ENCODE assay signal across 14 cellular contexts in genomic region chr10:92758594-92758993, GRCh38.
DNase-seq lines count a peak whose midpoint lies in the region; ATAC-seq and TF ChIP-seq lines count a peak whose summit lies in the region.
"Had no signal": no experiment of that assay in that cellular context is flagged by ENCODE, and none has a peak within 500 bp of the region (broad histone marks: within the 10 kb centered on the region; RNA-seq: fewer than 3 reads in every experiment).

No MANE protein-coding gene starts in this region.

- no peaks in the 10 kb centered on the region for H3K9me2 ChIP-seq in Loucy (replicated peaks; ENCODE audit: low read depth, low read length)

- no peak overlapping the region for H3K4me3 Mint-ChIP-seq in CD14-positive monocyte
- H3K4me3 Mint-ChIP-seq: CD4-positive, CD25-positive, alpha-beta regulatory T cell had no signal

- H3K9ac ChIP-seq in Loucy (ENCODE audit: low read depth, low read length, poor library complexity, severe bottlenecking): peak overlapping the region; percentile 89

- TF ChIP-seq POLR2A in esophagus muscularis mucosa (IDR thresholded peaks at IDR 0.05; ENCODE audit: low read depth): no peak
- TF ChIP-seq POLR2A in spleen (IDR thresholded peaks at IDR 0.05): no peak

- no peak overlapping the region for H2AFZ ChIP-seq in Loucy (ENCODE audit: low read length)

- WGBS in esophagus muscularis mucosa: 90% methylated on average over 1 of the region's 1 CpG
- WGBS in spleen, 5 donors: 92 to 98% (median 95%) methylated on average over 1 of the region's 1 CpG

- H3K9me3 ChIP-seq in Loucy (ENCODE audit: insufficient read depth, low read depth, low read length) (no peaks in the 10 kb centered on the region), esophagus muscularis mucosa (no peaks in the 10 kb centered on the region), spleen (no peaks in the 10 kb centered on the region)
- H3K9me3 ChIP-seq: HAP-1 had no signal

- peaks cover 82% of the 10 kb centered on the region for H3K4me1 Mint-ChIP-seq in CD14-positive monocyte

- intact Hi-C loops in CD14-positive monocyte (cut with micrococcal nuclease): loop anchor here (5.0 to 10.0 kb wide), 2 partner anchors 64 to 89 kb away; partner anchors contain the start of gene EXOC6 (in 1 of the 2)
- intact Hi-C loops in esophagus muscularis mucosa (cut with DNase I): loop anchor here (5.0 kb wide), 1 partner anchor 66 kb away; no protein-coding TSS in a partner anchor
- intact Hi-C loops in spleen (cut with DNase I; ENCODE audit: low total_unique reads): no loop called here

- peaks cover 26% of the 10 kb centered on the region for H3F3A ChIP-seq in Loucy (ENCODE audit: low read depth)

- H3K79me2 ChIP-seq in Loucy (ENCODE audit: insufficient read depth, low read length): no peaks in the 10 kb centered on the region

- peak overlapping the region in 4 of 7 donors; percentile 24 to 98 (median 91) for H3K27ac Mint-ChIP-seq in CD14-positive monocyte
- H3K27ac Mint-ChIP-seq: CD4-positive, CD25-positive, alpha-beta regulatory T cell had no signal

- no peaks in the 10 kb centered on the region for H3K27me3 ChIP-seq in Loucy (ENCODE audit: insufficient read depth, low read length, poor library complexity, severe bottlenecking)
- H3K27me3 ChIP-seq in esophagus muscularis mucosa: no peaks in the 10 kb centered on the region
- no peaks in the 10 kb centered on the region for H3K27me3 ChIP-seq in spleen (replicated peaks in 1 of 7)
- H3K27me3 ChIP-seq in foreskin keratinocyte: peaks cover 4% of the 10 kb centered on the region

- H3K27me3 Mint-ChIP-seq in CD14-positive monocyte (ENCODE audit: low read depth in 3 of 3): peaks cover 0 to 3% (median 0%) of the 10 kb centered on the region in 3 donors

- peaks cover 0 to 4% of the 10 kb centered on the region in 2 donors for H3K36me3 Mint-ChIP-seq in CD14-positive monocyte
- H3K36me3 Mint-ChIP-seq: CD4-positive, CD25-positive, alpha-beta regulatory T cell had no signal

- peak overlapping the region; percentile 89 for H3K4me2 ChIP-seq in Loucy (ENCODE audit: low read depth, low read length, poor library complexity, severe bottlenecking)

- H4K20me1 ChIP-seq in Loucy (ENCODE audit: insufficient read depth, low read length, poor library complexity, severe bottlenecking): no peaks in the 10 kb centered on the region

- TF ChIP-seq EP300 in esophagus muscularis mucosa (IDR thresholded peaks at IDR 0.05): no peak

- H3K4me1 ChIP-seq in Loucy (ENCODE audit: insufficient read depth, low read length, poor library complexity, severe bottlenecking) (peaks cover 73% of the 10 kb centered on the region), esophagus muscularis mucosa (peaks cover 21 to 61% (median 53%) of the 10 kb centered on the region in 4 donors), spleen (peaks cover 23 to 80% (median 49%) of the 10 kb centered on the region in 6 donors), foreskin keratinocyte (no peaks in the 10 kb centered on the region)
- H3K4me1 ChIP-seq: HAP-1 had no signal

- H3K9me3 Mint-ChIP-seq in CD14-positive monocyte: peaks cover 0 to 4% (median 3%) of the 10 kb centered on the region in 7 donors

- TF ChIP-seq CTCF in CD14-positive monocyte (IDR thresholded peaks at IDR 0.05): no peak
- no peak for TF ChIP-seq CTCF in Loucy (conservative IDR thresholded peaks at IDR 0.05; ENCODE audit: low read length)
- TF ChIP-seq CTCF in esophagus muscularis mucosa (IDR thresholded peaks at IDR 0.05): no peak
- TF ChIP-seq CTCF in spleen (IDR thresholded peaks at IDR 0.05 in 8 of 11, conservative IDR thresholded peaks at IDR 0.05 in 3 of 11): no peak
- TF ChIP-seq CTCF in foreskin keratinocyte (conservative IDR thresholded peaks at IDR 0.05): no peak

- no peaks in the 10 kb centered on the region for H3K36me3 ChIP-seq in Loucy (ENCODE audit: insufficient read depth, low read length)
- H3K36me3 ChIP-seq in esophagus muscularis mucosa: no peaks in the 10 kb centered on the region
- H3K36me3 ChIP-seq in spleen: no peaks in the 10 kb centered on the region
- H3K36me3 ChIP-seq: HAP-1 had no signal

- ATAC-seq in GM19467 (IDR thresholded peaks at IDR 0.05; ENCODE audit: unreplicated experiment) (no peak), foreskin keratinocyte (no peak)
- ATAC-seq: SK-N-SH treated with all-trans-retinoic acid at 6 μM for 48 hours had no signal

- H3K4me3 ChIP-seq in Loucy (ENCODE audit: low read length, poor library complexity, severe bottlenecking) (peak overlapping the region; percentile 72), esophagus muscularis mucosa (no peak overlapping the region), spleen (no peak overlapping the region)
- H3K4me3 ChIP-seq: HAP-1 had no signal

- DNase-seq in CD14-positive monocyte (ENCODE audit: low spot score) (no peak), esophagus muscularis mucosa (ENCODE audit: extremely low spot score) (no peak), spleen (no peak), foreskin keratinocyte (no peak)
- DNase-seq in stimulated activated CD8-positive, alpha-beta memory T cell treated with anti-CD3 and anti-CD28 coated beads, Interleukin-4, amount 100 ng/mL, for 48 hours: no peak
- DNase-seq: CD4-positive, CD25-positive, alpha-beta regulatory T cell; NCI-H1092; NCI-H2081 treated with DMSO at 0.1 percent for 48 hours; NCI-H524; SHP77 treated with DMSO at 0.1 percent for 48 hours had no signal

- peak overlapping the region; percentile 86 to 89 (median 86) for H3K27ac ChIP-seq in esophagus muscularis mucosa (replicated peaks in 1 of 4)
- peak overlapping the region in 6 of 8 donors; percentile 12 to 89 (median 86) for H3K27ac ChIP-seq in spleen
- no peak overlapping the region for H3K27ac ChIP-seq in foreskin keratinocyte
